In the genomic region with DNA sequence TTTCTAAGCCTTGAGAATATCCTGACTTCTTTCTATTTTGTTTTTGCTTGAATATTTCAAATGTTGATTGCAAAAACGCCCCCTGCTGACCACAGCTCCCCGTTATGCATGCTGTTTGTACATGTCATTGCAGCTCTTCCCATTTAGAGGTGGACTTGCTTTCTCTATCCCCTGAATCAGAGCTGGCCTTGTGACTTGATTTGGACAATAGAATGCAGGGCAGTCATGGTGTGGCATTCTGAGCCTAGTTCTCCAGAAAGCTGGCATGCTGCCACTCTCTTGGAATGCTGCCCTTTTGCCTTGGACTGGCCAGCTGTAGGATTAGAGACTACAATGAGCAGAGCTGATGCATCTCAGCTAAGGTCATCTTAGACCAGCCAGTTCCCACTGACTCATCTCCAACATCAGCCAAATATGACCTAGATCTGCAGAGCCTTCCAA, we compare ENCODE assay signal across 8 cellular contexts.
DNase-seq lines count a peak whose midpoint lies in the region; ATAC-seq and TF ChIP-seq lines count a peak whose summit lies in the region.

No MANE protein-coding gene starts in this region.

- no peaks in the 10 kb centered on the region for H4K20me1 ChIP-seq in OCI-LY1 (ENCODE audit: insufficient read depth, low read length)

- H3K27ac ChIP-seq in OCI-LY1 (ENCODE audit: low read depth, low read length, poor library complexity, severe bottlenecking) (no peak overlapping the region), left lung (no peak overlapping the region), upper lobe of right lung (no peak overlapping the region)

- peak; percentile 76 for ATAC-seq in left lung
- ATAC-seq in upper lobe of right lung, result peak; percentile 46

- peaks cover 14% of the 10 kb centered on the region for H3K4me1 ChIP-seq in OCI-LY1 (ENCODE audit: insufficient read depth, low read length, severe bottlenecking)
- no peaks in the 10 kb centered on the region for H3K4me1 ChIP-seq in left lung
- no peaks in the 10 kb centered on the region for H3K4me1 ChIP-seq in upper lobe of right lung

- H3K9ac ChIP-seq in OCI-LY1 (ENCODE audit: low read length), result no peak overlapping the region

- intact Hi-C loops in left lung (cut with DNase I), result no loop called here
- intact Hi-C loops in upper lobe of right lung (cut with DNase I), result no loop called here

- peaks cover 12% of the 10 kb centered on the region for H3K4me1 Mint-ChIP-seq in activated T-cell treated with anti-CD3 and anti-CD28 coated beads, Interleukin-2, amount 50 U/mL, for 24 hours (ENCODE audit: low read depth)
- peaks cover 12% of the 10 kb centered on the region for H3K4me1 Mint-ChIP-seq in brain

- no peaks in the 10 kb centered on the region for H3K9me2 ChIP-seq in OCI-LY1 (ENCODE audit: low read depth, low read length)

- no peaks in the 10 kb centered on the region for H3K36me3 Mint-ChIP-seq in activated T-cell treated with anti-CD3 and anti-CD28 coated beads, Interleukin-2, amount 50 U/mL, for 24 hours (ENCODE audit: low read depth)
- H3K36me3 Mint-ChIP-seq in brain, result no peaks in the 10 kb centered on the region

- H3K9me3 ChIP-seq in OCI-LY1 (ENCODE audit: low read length), result no peaks in the 10 kb centered on the region
- no peaks in the 10 kb centered on the region for H3K9me3 ChIP-seq in left lung
- no peaks in the 10 kb centered on the region for H3K9me3 ChIP-seq in upper lobe of right lung

- H3K36me3 ChIP-seq in OCI-LY1 (ENCODE audit: insufficient read depth, low read length) (no peaks in the 10 kb centered on the region), left lung (no peaks in the 10 kb centered on the region), upper lobe of right lung (no peaks in the 10 kb centered on the region)

- no peak overlapping the region for H3K4me3 Mint-ChIP-seq in activated T-cell treated with anti-CD3 and anti-CD28 coated beads, Interleukin-2, amount 50 U/mL, for 24 hours
- H3K4me3 Mint-ChIP-seq in brain, result peak overlapping the region in 1 of 5 experiments; percentile 45

- peak; percentile 63 for TF ChIP-seq CTCF in OCI-LY1 (IDR thresholded peaks at IDR 0.05; ENCODE audit: low read length)
- no peak for TF ChIP-seq CTCF in brain (conservative IDR thresholded peaks at IDR 0.05)
- peak in 1 of 2 donors; percentile 23 for TF ChIP-seq CTCF in left lung (IDR thresholded peaks at IDR 0.05)
- TF ChIP-seq CTCF in upper lobe of right lung (IDR thresholded peaks at IDR 0.05), result peak; percentile 45

- H3K4me3 ChIP-seq in OCI-LY1 (ENCODE audit: low read depth, low read length, poor library complexity, severe bottlenecking), result no peak overlapping the region
- no peak overlapping the region for H3K4me3 ChIP-seq in left lung
- H3K4me3 ChIP-seq in upper lobe of right lung, result no peak overlapping the region

- no peaks in the 10 kb centered on the region for H3F3A ChIP-seq in OCI-LY1 (ENCODE audit: insufficient read depth, low read length)

- no peak overlapping the region for H3K27ac Mint-ChIP-seq in activated T-cell treated with anti-CD3 and anti-CD28 coated beads, Interleukin-2, amount 50 U/mL, for 24 hours
- H3K27ac Mint-ChIP-seq in brain, result peak overlapping the region in 3 of 5 experiments; percentile 44 to 93 (median 87)

- H3K27me3 Mint-ChIP-seq in activated T-cell treated with anti-CD3 and anti-CD28 coated beads, Interleukin-2, amount 50 U/mL, for 24 hours, result no peaks in the 10 kb centered on the region
- H3K27me3 Mint-ChIP-seq in brain, result no peaks in the 10 kb centered on the region

- no peaks in the 10 kb centered on the region for H3K79me2 ChIP-seq in OCI-LY1 (ENCODE audit: insufficient read depth, low read length)

- no peaks in the 10 kb centered on the region for H3K9me3 Mint-ChIP-seq in activated T-cell treated with anti-CD3 and anti-CD28 coated beads, Interleukin-2, amount 50 U/mL, for 24 hours
- peaks cover 0 to 12% (median 0%) of the 10 kb centered on the region in 5 experiments for H3K9me3 Mint-ChIP-seq in brain

- H3K27me3 ChIP-seq in OCI-LY1 (ENCODE audit: insufficient read depth, low read length) (no peaks in the 10 kb centered on the region), left lung (no peaks in the 10 kb centered on the region), upper lobe of right lung (no peaks in the 10 kb centered on the region)

- no peak overlapping the region for H3K4me2 ChIP-seq in OCI-LY1 (ENCODE audit: low read length)

- DNase-seq in activated T-cell treated with anti-CD3 and anti-CD28 coated beads for 24 hours (ENCODE audit: low read depth) (peak; percentile 2), left lung (peak in 1 of 2 donors; percentile 46), upper lobe of right lung (no peak), cerebellar nuclear complex (lab: John Stamatoyannopoulos, UW) (no peak), NCI-H128 (lab: John Stamatoyannopoulos, UW; ENCODE audit: unreplicated experiment) (no peak)
- no peak for DNase-seq in activated T-cell treated with anti-CD3 and anti-CD28 coated beads, Interleukin-2, amount 50 U/mL, for 24 hours

- H2AFZ ChIP-seq in OCI-LY1 (ENCODE audit: low read length), result no peak overlapping the region

Comparison
In these comparisons a context has a peak if more than half of its experiments do, and no peak if none do; other contexts are left out.
1. CTCF ChIP-seq: peak in OCI-LY1 (single experiment) and upper lobe of right lung (single experiment); none in brain (0 of 2).